ENCODE assay signal across 12 cellular contexts in the genomic region with DNA sequence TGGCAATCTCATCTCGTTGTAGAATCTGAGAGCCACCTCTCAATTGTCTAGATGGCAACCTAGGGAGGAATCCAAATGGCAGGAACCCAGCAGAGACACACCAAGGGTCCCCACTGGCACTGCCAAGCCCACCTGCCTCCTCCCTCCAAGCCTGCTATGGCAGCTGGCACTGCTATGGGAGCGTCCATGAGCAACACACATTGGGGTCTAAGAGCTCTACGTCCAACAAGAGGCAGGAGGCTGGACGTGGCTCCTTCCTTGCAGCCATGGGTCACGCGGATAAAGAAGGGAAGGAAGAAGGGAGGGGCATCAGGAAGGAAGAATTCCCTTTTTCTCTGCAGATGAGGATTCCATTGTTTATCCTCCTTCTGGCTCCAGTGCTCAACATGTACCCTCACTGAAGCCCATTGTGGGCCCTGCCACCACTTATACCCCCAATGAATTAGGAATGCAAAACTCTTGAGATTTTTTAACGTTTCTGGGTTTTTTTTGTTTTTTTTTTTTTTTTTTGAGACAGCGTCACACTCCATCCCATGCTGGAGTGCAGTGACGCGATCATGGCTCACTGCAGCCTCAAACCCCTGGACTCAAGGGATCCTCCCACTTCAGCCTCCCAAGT. TPM values are rescaled to one million over a fixed set of nuclear protein-coding genes. Genes with fewer than 3 reads are reported as not detected.
DNase-seq lines count a peak whose midpoint lies in the region; ATAC-seq and TF ChIP-seq lines count a peak whose summit lies in the region.
"Had no signal": no experiment of that assay in that cellular context is flagged by ENCODE, and none has a peak within 500 bp of the region (broad histone marks: within the 10 kb centered on the region; RNA-seq: fewer than 3 reads in every experiment).

No MANE protein-coding gene starts in this region.

- no peak overlapping the region for H2AFZ ChIP-seq in PC-3 (ENCODE audit: low read length)

- 77 to 84% methylated on average over 9 to 10 of the region's 10 CpGs for WGBS in thyroid gland, 2 donors

- POLR2A ChIA-PET in PC-3 (lab: Charles Lee; ENCODE audit: unreplicated experiment) = interaction anchor here (0.6 kb wide), 1 partner anchor 16 kb away, joined by 3 read pairs; no protein-coding TSS in a partner anchor

- no peak for ATAC-seq in PC-3

- peaks cover 57% of the 10 kb centered on the region for H3K4me1 ChIP-seq in PC-3 (ENCODE audit: insufficient read depth, low read length)
- peaks cover 19 to 35% of the 10 kb centered on the region in 2 donors for H3K4me1 ChIP-seq in mucosa of rectum (ENCODE audit: control insufficient read depth in 2 of 2, insufficient read depth in 2 of 2, low read length in 2 of 2)
- peaks cover 30 to 40% of the 10 kb centered on the region in 2 donors for H3K4me1 ChIP-seq in thyroid gland

- H3F3A ChIP-seq in PC-3 (ENCODE audit: low read length, unreplicated experiment) = peaks cover 8% of the 10 kb centered on the region

- intact Hi-C loops in PC-3 (cut with micrococcal nuclease) (loop anchor here (5.0 kb wide), 2 partner anchors 51 to 189 kb away; partner anchors contain the start of gene SALL4), thyroid gland (cut with DNase I) (no loop called here)

- H3K36me3 ChIP-seq in PC-3 (ENCODE audit: low read depth, low read length) (no peaks in the 10 kb centered on the region), mucosa of rectum (ENCODE audit: control insufficient read depth in 2 of 2, insufficient read depth in 2 of 2, low read length in 2 of 2) (no peaks in the 10 kb centered on the region), thyroid gland (no peaks in the 10 kb centered on the region)
- H3K36me3 ChIP-seq: heart left ventricle had no signal

- H3K9me3 ChIP-seq in PC-3 (ENCODE audit: low read length) (no peaks in the 10 kb centered on the region), mucosa of rectum (ENCODE audit: control insufficient read depth in 2 of 2, low read length in 2 of 2) (no peaks in the 10 kb centered on the region), thyroid gland (no peaks in the 10 kb centered on the region)
- H3K9me3 ChIP-seq: heart left ventricle had no signal

- TF ChIP-seq CTCF in PC-3 (conservative IDR thresholded peaks at IDR 0.05; ENCODE audit: low read depth, low read length) (no peak), thyroid gland (IDR thresholded peaks at IDR 0.05) (no peak)

- H3K27ac ChIP-seq in PC-3 (ENCODE audit: low read length) (peak overlapping the region; percentile 87), cingulate gyrus (ENCODE audit: low read depth, low read length) (peak overlapping the region; percentile 89), mucosa of rectum (ENCODE audit: low read depth in 2 of 2, low read length in 2 of 2) (peak overlapping the region; percentile 83 to 87), thyroid gland (peak overlapping the region; percentile 86 to 99 (median 93))

- TF ChIP-seq POLR2A in thyroid gland (IDR thresholded peaks at IDR 0.05) = no peak

- no peaks in the 10 kb centered on the region for H4K20me1 ChIP-seq in PC-3 (ENCODE audit: low read length)

- H3K4me3 ChIP-seq in PC-3 (ENCODE audit: low read length) = no peak overlapping the region; the same call in 1 of the 2 replicates
- H3K4me3 ChIP-seq in mucosa of rectum (ENCODE audit: low read length in 2 of 2) = peak overlapping the region in 1 of 2 donors; percentile 9
- no peak overlapping the region for H3K4me3 ChIP-seq in thyroid gland (replicated peaks in 1 of 3)
- H3K4me3 ChIP-seq: heart left ventricle had no signal

- H3K9ac ChIP-seq in PC-3 (ENCODE audit: low read length) = peak overlapping the region; percentile 56
- peak overlapping the region; percentile 18 to 46 for H3K9ac ChIP-seq in mucosa of rectum (ENCODE audit: low read depth in 1 of 2, low read length in 2 of 2)

- BruUV-seq in PC-3 (replicated peaks; lab: Mats Ljungman, UMichigan) = TSS peak; percentile 62

- DNase-seq in PC-3 = no peak
- no peak for DNase-seq in thyroid gland
- no peak for DNase-seq in EL
- DNase-seq in NCI-H187 (lab: John Stamatoyannopoulos, UW) = no peak
- DNase-seq in NCI-H2171 (lab: John Stamatoyannopoulos, UW) = no peak
- DNase-seq in NCI-H226 = no peak
- DNase-seq: CD4-positive, alpha-beta memory T cell; effector memory CD4-positive, alpha-beta T cell; NCI-H526 had no signal

- H3K79me2 ChIP-seq in PC-3 (ENCODE audit: low read length) = peaks cover 68% of the 10 kb centered on the region

- no peaks in the 10 kb centered on the region for H3K9me2 ChIP-seq in PC-3 (replicated peaks; ENCODE audit: low read length)

- CTCF ChIA-PET in PC-3 (lab: Charles Lee) = no interaction called here

- H3K27me3 ChIP-seq in PC-3 (ENCODE audit: low read length) = no peaks in the 10 kb centered on the region
- no peaks in the 10 kb centered on the region for H3K27me3 ChIP-seq in mucosa of rectum (ENCODE audit: control insufficient read depth in 2 of 2, insufficient read depth in 2 of 2, low read length in 2 of 2)
- no peaks in the 10 kb centered on the region for H3K27me3 ChIP-seq in thyroid gland
- H3K27me3 ChIP-seq: heart left ventricle had no signal

- H3K4me2 ChIP-seq in PC-3 (ENCODE audit: low read length) = peak overlapping the region; percentile 64

RNA-seq across cellular contexts. Expression of gene ATP9A, which starts 17.3 kb away (rescaled TPM):
- 31.3 and 34.6 TPM in 2 replicates for total RNA-seq in PC-3 (2014; rRNA removed)
- total RNA-seq in thyroid gland = 10 to 100 TPM; 52.5 to 72.8 (median 61.7) TPM

RNA-seq across cellular contexts. Expression of gene SALL4, which starts 51.4 kb away (rescaled TPM):
- total RNA-seq in PC-3 (2014; rRNA removed) (1.7 and 3.1 TPM in 2 replicates), thyroid gland (10 to 100 TPM in 1 of 4 donors, 1 to 10 TPM in 3; 3.1 to 13.6 (median 6.7) TPM)
